Comparison of ENCODE assay signal across 8 cellular contexts in the genomic region with DNA sequence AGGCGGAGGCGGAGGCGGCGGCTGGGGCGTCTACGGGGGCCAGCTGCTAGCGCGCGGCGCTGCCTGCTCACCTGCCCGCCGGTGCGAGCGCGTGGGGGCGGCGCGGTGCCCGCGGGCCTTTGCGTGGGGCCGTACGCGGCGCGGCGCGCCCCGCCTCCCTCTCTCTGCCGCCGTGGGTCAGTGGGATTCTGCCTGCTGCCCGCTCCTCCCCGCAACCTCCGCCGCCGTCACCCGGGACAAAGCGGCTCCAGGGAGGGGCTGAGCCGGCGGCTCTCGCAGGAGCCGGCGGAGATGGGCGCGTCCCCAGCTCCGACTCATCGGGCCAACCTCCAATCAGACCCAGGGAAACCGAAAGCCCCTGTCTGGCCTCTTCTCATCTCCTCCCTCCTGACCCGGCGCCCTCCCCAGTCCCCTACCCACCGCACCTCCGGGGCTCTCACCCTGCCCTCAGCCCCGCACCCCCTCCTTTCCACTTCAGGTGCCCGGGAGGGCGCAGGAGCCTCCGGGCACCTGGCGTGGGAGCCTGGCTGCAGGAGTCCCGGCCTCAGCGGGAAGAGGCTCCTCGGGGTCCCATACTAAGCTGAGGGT. TPM values are rescaled to one million over a fixed set of nuclear protein-coding genes. Genes with fewer than 3 reads are reported as not detected.
A peak's percentile ranks its signal among the peaks of the same experiment; 100 is the strongest.
DNase-seq lines count a peak whose midpoint lies in the region; ATAC-seq, FAIRE-seq and TF ChIP-seq lines count a peak whose summit lies in the region.

Gene RCAN2, minus strand, starts transcription at position 249 of the 588 bp plus-strand sequence.

- WGBS in spleen, 5 donors = 0 to 1% (median 0%) methylated on average over 17 to 60 of the region's 60 CpGs

- peak; percentile 48 for ATAC-seq in GM18517 (IDR thresholded peaks at IDR 0.05; ENCODE audit: unreplicated experiment)

- DNase-seq in AG09309 (ENCODE audit: low read depth) (no peak), HTR-8/SVneo (ENCODE audit: insufficient read length, low spot score) (peak; percentile 48), colonic mucosa (peak; percentile 65), kidney glomerular epithelial cell (lab: John Stamatoyannopoulos, UW) (peak; percentile 15), spleen (peak; percentile 82), NK-92 (lab: John Stamatoyannopoulos, UW; ENCODE audit: unreplicated experiment) (no peak)

- peak within 1 kb of the TSS; percentile 57 to 62 for H3K9ac ChIP-seq in colonic mucosa (ENCODE audit: low read depth in 2 of 2, low read length in 2 of 2)

- no peaks in the 10 kb centered on the region for H3K9me3 ChIP-seq in colonic mucosa
- no peaks in the 10 kb centered on the region for H3K9me3 ChIP-seq in spleen

- intact Hi-C loops in colonic mucosa (cut with DNase I) (loop anchor here (5.0 kb wide), 1 partner anchor 69 kb away; no protein-coding TSS in a partner anchor), spleen (cut with DNase I; ENCODE audit: low total_unique reads) (loop anchor here (5.0 kb wide), 1 partner anchor 404 kb away; no protein-coding TSS in a partner anchor)

- no peak for TF ChIP-seq CTCF in AG09309 (IDR thresholded peaks at IDR 0.05; ENCODE audit: control insufficient read depth, insufficient read depth, low read depth, low read length, missing control alignments)
- no peak for TF ChIP-seq CTCF in colonic mucosa (IDR thresholded peaks at IDR 0.05)
- TF ChIP-seq CTCF in spleen (IDR thresholded peaks at IDR 0.05 in 8 of 11, conservative IDR thresholded peaks at IDR 0.05 in 3 of 11) = no peak

- no peaks in the 10 kb centered on the region for H3K9me3 Mint-ChIP-seq in T-helper 1 cell treated with Interleukin-12 subunit alpha and Interleukin-12 subunit beta and Interleukin-4 antibody, amounts not matched to agents 30 μg/mL and 1 μg/mL, for 36 hours

- H3K4me3 Mint-ChIP-seq in T-helper 1 cell treated with Interleukin-12 subunit alpha and Interleukin-12 subunit beta and Interleukin-4 antibody, amounts not matched to agents 30 μg/mL and 1 μg/mL, for 36 hours = peak within 1 kb of the TSS; percentile 29

- H3K4me3 ChIP-seq in AG09309 (ENCODE audit: control insufficient read depth, low read depth, low read length) (peak within 1 kb of the TSS; percentile 62), colonic mucosa (peak within 1 kb of the TSS; percentile 38), spleen (peak within 1 kb of the TSS; percentile 53 to 86 (median 66))

- peaks cover 71% of the 10 kb centered on the region for H3K27me3 Mint-ChIP-seq in T-helper 1 cell treated with Interleukin-12 subunit alpha and Interleukin-12 subunit beta and Interleukin-4 antibody, amounts not matched to agents 30 μg/mL and 1 μg/mL, for 36 hours (ENCODE audit: low read depth)

- H3K27ac Mint-ChIP-seq in T-helper 1 cell treated with Interleukin-12 subunit alpha and Interleukin-12 subunit beta and Interleukin-4 antibody, amounts not matched to agents 30 μg/mL and 1 μg/mL, for 36 hours = no peak within 1 kb of the TSS

- H3K27ac ChIP-seq in colonic mucosa (peak within 1 kb of the TSS; percentile 18), spleen (peak within 1 kb of the TSS in 7 of 8 donors; percentile 13 to 75 (median 57))

- no peaks in the 10 kb centered on the region for H3K36me3 Mint-ChIP-seq in T-helper 1 cell treated with Interleukin-12 subunit alpha and Interleukin-12 subunit beta and Interleukin-4 antibody, amounts not matched to agents 30 μg/mL and 1 μg/mL, for 36 hours (ENCODE audit: low read depth)

- no peaks in the 10 kb centered on the region for H3K36me3 ChIP-seq in colonic mucosa
- no peaks in the 10 kb centered on the region for H3K36me3 ChIP-seq in spleen

- H3K4me1 Mint-ChIP-seq in T-helper 1 cell treated with Interleukin-12 subunit alpha and Interleukin-12 subunit beta and Interleukin-4 antibody, amounts not matched to agents 30 μg/mL and 1 μg/mL, for 36 hours (ENCODE audit: low read depth) = peaks cover 3% of the 10 kb centered on the region

- no peak for FAIRE-seq in HTR-8/SVneo (lab: Jason Lieb, UNC)

- no peak for TF ChIP-seq POLR2A in spleen (IDR thresholded peaks at IDR 0.05)

- H3K4me1 ChIP-seq in colonic mucosa = no peaks in the 10 kb centered on the region
- H3K4me1 ChIP-seq in spleen = peaks cover 0 to 22% (median 11%) of the 10 kb centered on the region in 6 donors

- H3K27me3 ChIP-seq in colonic mucosa (peaks cover 13% of the 10 kb centered on the region), spleen (replicated peaks in 1 of 7) (peaks cover 0 to 72% (median 17%) of the 10 kb centered on the region in 7 donors)

RNA-seq across cellular contexts. Expression of gene RCAN2, which starts in this region (rescaled TPM):
- 1 to 10 TPM; 3.6 to 7.0 TPM for total RNA-seq in colonic mucosa
- 10 to 100 TPM in 3 of 7 donors, 1 to 10 TPM in 4; 5.2 to 15.7 (median 8.5) TPM for total RNA-seq in spleen
- 1 to 10 TPM; 2.4 to 4.4 (median 2.9) TPM for polyA plus RNA-seq in spleen

Comparison
In these comparisons a context has a peak if more than half of its experiments do, and no peak if none do; other contexts are left out.
1. DNase-seq: peak in HTR-8/SVneo (single experiment), colonic mucosa (single experiment), kidney glomerular epithelial cell (single experiment) and spleen (single experiment); none in AG09309 (single experiment) and NK-92 (single experiment).
2. Peak in every context shown above with its lines, with median percentiles within 50 percentile points of each other: H3K4me3 ChIP-seq.